9 cellular contexts compared by ENCODE assay signal in the genomic region with DNA sequence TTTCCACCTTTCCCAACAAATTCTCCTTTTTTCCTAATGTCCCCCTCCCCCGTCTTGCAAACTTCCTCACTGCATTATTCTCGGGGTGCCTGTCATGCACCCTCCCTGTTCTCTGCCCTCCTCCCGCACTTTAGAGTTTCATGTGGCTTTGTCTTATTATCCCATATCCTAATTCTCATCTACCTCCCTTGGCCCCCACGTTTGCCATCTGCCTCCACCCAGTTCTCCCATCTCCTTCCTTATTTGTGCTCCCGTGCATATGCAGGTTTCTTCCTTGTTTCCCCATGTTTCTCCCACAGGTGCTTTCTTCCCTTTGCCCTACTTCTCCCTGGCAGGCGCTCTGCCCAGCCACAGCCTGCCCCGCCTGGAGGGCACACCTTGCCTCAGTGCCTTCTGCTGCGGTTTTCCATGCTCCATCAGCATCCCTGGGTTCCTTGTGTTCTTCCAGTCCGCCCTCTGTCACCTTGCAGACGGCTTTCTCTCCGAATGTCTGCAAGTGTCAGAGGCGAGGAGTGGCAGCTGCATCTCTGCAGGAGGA. TPM values are rescaled to one million over a fixed set of nuclear protein-coding genes. Genes with fewer than 3 reads are reported as not detected.
DNase-seq lines count a peak whose midpoint lies in the region; ATAC-seq and TF ChIP-seq lines count a peak whose summit lies in the region.
"Had no signal": no experiment of that assay in that cellular context is flagged by ENCODE, and none has a peak within 500 bp of the region (broad histone marks: within the 10 kb centered on the region; RNA-seq: fewer than 3 reads in every experiment).

No MANE protein-coding gene starts in this region.

- CTCF ChIA-PET in activated CD4-positive, alpha-beta T cell treated with anti-CD3 and anti-CD28 coated beads, Interleukin-2, amount 10 ng/mL, durations not matched to agents 7 days and 5 days (lab: Charles Lee): interaction anchor here (0.8 to 1.4 kb wide), 3 partner anchors 9 to 79 kb away, joined by 3 read pairs; no protein-coding TSS in a partner anchor

- H3K9me3 ChIP-seq in stomach: no peaks in the 10 kb centered on the region

- H3K36me3 Mint-ChIP-seq in activated CD4-positive, alpha-beta T cell treated with anti-CD3 and anti-CD28 coated beads, Interleukin-2, amount 10 ng/mL, durations not matched to agents 7 days and 5 days (ENCODE audit: low read depth): peaks cover 8% of the 10 kb centered on the region
- peaks cover 21% of the 10 kb centered on the region for H3K36me3 Mint-ChIP-seq in activated T-helper 2 cell treated with anti-CD3 and anti-CD28 coated beads, Interferon-gamma antibody, Interleukin-2, Interleukin-4, amounts not matched to agents 10 μg/mL and 5 μg/mL and 100 μg/mL, durations not matched to agents 14 hours and 24 hours and 36 hours (ENCODE audit: low read depth)

- no peak for TF ChIP-seq CTCF in stomach (IDR thresholded peaks at IDR 0.05)

- ATAC-seq in left colon (peak; percentile 73), GM18907 (IDR thresholded peaks at IDR 0.05; ENCODE audit: unreplicated experiment) (no peak)

- 28 to 52% (median 33%) methylated on average over 12 of the region's 12 CpGs for WGBS in stomach, 5 donors

- DNase-seq in activated CD4-positive, alpha-beta T cell treated with anti-CD3 and anti-CD28 coated beads, Interleukin-2, amount 10 ng/mL, durations not matched to agents 7 days and 5 days: no peak
- DNase-seq in activated CD4-positive, alpha-beta T cell treated with anti-CD3 and anti-CD28 coated beads for 1 hour: no peak
- DNase-seq in activated T-helper 2 cell treated with anti-CD3 and anti-CD28 coated beads, Interferon-gamma antibody, Interleukin-2, Interleukin-4, amounts not matched to agents 10 μg/mL and 5 μg/mL and 100 μg/mL, durations not matched to agents 14 hours and 24 hours and 36 hours (ENCODE audit: low spot score): no peak
- DNase-seq in left colon (peak; percentile 72 to 82), stomach (peak; percentile 80), NCI-H446 treated with DMSO at 0.1 percent for 48 hours (lab: John Stamatoyannopoulos, UW) (no peak), NCI-H1694 treated with DMSO at 0.1 percent for 48 hours (lab: John Stamatoyannopoulos, UW) (no peak)
- DNase-seq: NCI-H1930 had no signal

- peaks cover 24% of the 10 kb centered on the region for H3K4me1 Mint-ChIP-seq in activated CD4-positive, alpha-beta T cell treated with anti-CD3 and anti-CD28 coated beads, Interleukin-2, amount 10 ng/mL, durations not matched to agents 7 days and 5 days
- H3K4me1 Mint-ChIP-seq in activated T-helper 2 cell treated with anti-CD3 and anti-CD28 coated beads, Interferon-gamma antibody, Interleukin-2, Interleukin-4, amounts not matched to agents 10 μg/mL and 5 μg/mL and 100 μg/mL, durations not matched to agents 14 hours and 24 hours and 36 hours (ENCODE audit: low read depth): peaks cover 26% of the 10 kb centered on the region

- peak overlapping the region; percentile 82 for H3K4me3 Mint-ChIP-seq in activated CD4-positive, alpha-beta T cell treated with anti-CD3 and anti-CD28 coated beads, Interleukin-2, amount 10 ng/mL, durations not matched to agents 7 days and 5 days
- H3K4me3 Mint-ChIP-seq in activated T-helper 2 cell treated with anti-CD3 and anti-CD28 coated beads, Interferon-gamma antibody, Interleukin-2, Interleukin-4, amounts not matched to agents 10 μg/mL and 5 μg/mL and 100 μg/mL, durations not matched to agents 14 hours and 24 hours and 36 hours (ENCODE audit: low read depth): peak overlapping the region; percentile 90

- POLR2A ChIA-PET in activated CD4-positive, alpha-beta T cell treated with anti-CD3 and anti-CD28 coated beads, Interleukin-2, amount 10 ng/mL, durations not matched to agents 7 days and 5 days (lab: Charles Lee): no interaction called here

- H3K9me3 Mint-ChIP-seq in activated CD4-positive, alpha-beta T cell treated with anti-CD3 and anti-CD28 coated beads, Interleukin-2, amount 10 ng/mL, durations not matched to agents 7 days and 5 days: no peaks in the 10 kb centered on the region
- no peaks in the 10 kb centered on the region for H3K9me3 Mint-ChIP-seq in activated T-helper 2 cell treated with anti-CD3 and anti-CD28 coated beads, Interferon-gamma antibody, Interleukin-2, Interleukin-4, amounts not matched to agents 10 μg/mL and 5 μg/mL and 100 μg/mL, durations not matched to agents 14 hours and 24 hours and 36 hours

- peaks cover 0 to 27% (median 21%) of the 10 kb centered on the region in 4 donors for H3K36me3 ChIP-seq in stomach

- peaks cover 0 to 5% (median 0%) of the 10 kb centered on the region in 3 donors for H3K27me3 ChIP-seq in stomach

- TF ChIP-seq POLR2A in stomach (IDR thresholded peaks at IDR 0.05): no peak

- peak overlapping the region; percentile 26 for H3K27ac Mint-ChIP-seq in activated CD4-positive, alpha-beta T cell treated with anti-CD3 and anti-CD28 coated beads, Interleukin-2, amount 10 ng/mL, durations not matched to agents 7 days and 5 days
- H3K27ac Mint-ChIP-seq in activated T-helper 2 cell treated with anti-CD3 and anti-CD28 coated beads, Interferon-gamma antibody, Interleukin-2, Interleukin-4, amounts not matched to agents 10 μg/mL and 5 μg/mL and 100 μg/mL, durations not matched to agents 14 hours and 24 hours and 36 hours: no peak overlapping the region

- peaks cover 9% of the 10 kb centered on the region for H3K27me3 Mint-ChIP-seq in activated CD4-positive, alpha-beta T cell treated with anti-CD3 and anti-CD28 coated beads, Interleukin-2, amount 10 ng/mL, durations not matched to agents 7 days and 5 days
- peaks cover 13% of the 10 kb centered on the region for H3K27me3 Mint-ChIP-seq in activated T-helper 2 cell treated with anti-CD3 and anti-CD28 coated beads, Interferon-gamma antibody, Interleukin-2, Interleukin-4, amounts not matched to agents 10 μg/mL and 5 μg/mL and 100 μg/mL, durations not matched to agents 14 hours and 24 hours and 36 hours (ENCODE audit: low read depth)

- H3K27ac ChIP-seq in stomach: peak overlapping the region; percentile 90 to 95 (median 93)

- peak overlapping the region; percentile 78 to 86 (median 83) for H3K4me3 ChIP-seq in stomach

- intact Hi-C loops in activated T-helper 2 cell treated with anti-CD3 and anti-CD28 coated beads, Interferon-gamma antibody, Interleukin-2, Interleukin-4, amounts not matched to agents 10 μg/mL and 5 μg/mL and 100 μg/mL, durations not matched to agents 14 hours and 24 hours and 36 hours (cut with micrococcal nuclease): loop anchor here (2.0 to 10.0 kb wide), 6 partner anchors 35 to 785 kb away; no protein-coding TSS in a partner anchor
- intact Hi-C loops in left colon (cut with DNase I, micrococcal nuclease) (no loop called here), stomach (cut with DNase I; ENCODE audit: low total_unique reads) (no loop called here)

- peaks cover 14 to 54% (median 39%) of the 10 kb centered on the region in 4 donors for H3K4me1 ChIP-seq in stomach

- TF ChIP-seq EP300 in stomach (IDR thresholded peaks at IDR 0.05): no peak

RNA-seq across cellular contexts. Expression of a gene that starts 1.5 kb away (rescaled TPM):
- total RNA-seq in activated CD4-positive, alpha-beta T cell treated with anti-CD3 and anti-CD28 coated beads, Interleukin-2, amount 10 ng/mL, durations not matched to agents 7 days and 5 days: 10 to 100 TPM; 68.4 to 72.6 TPM
- 41.5 and 44.9 TPM in 2 replicates for total RNA-seq in activated T-helper 2 cell treated with anti-CD3 and anti-CD28 coated beads, Interferon-gamma antibody, Interleukin-2, Interleukin-4, amounts not matched to agents 10 μg/mL and 5 μg/mL and 100 μg/mL, durations not matched to agents 14 hours and 24 hours and 36 hours
- 10 to 100 TPM; 36.5 to 37.3 TPM for total RNA-seq in left colon
- total RNA-seq in stomach: 100 to 1,000 TPM in 1 of 5 donors, 10 to 100 TPM in 4; 46.7 to 156 (median 71.6) TPM
- 10 to 100 TPM in 2 of 3 donors, 1 to 10 TPM in 1; 3.6 to 24.4 (median 13.8) TPM for polyA plus RNA-seq in stomach

Comparison
In these comparisons a context has a peak if more than half of its experiments do, and no peak if none do; other contexts are left out.
1. DNase-seq: peak in left colon (2 of 2) and stomach (single experiment); none in activated CD4-positive, alpha-beta T cell treated with anti-CD3 and anti-CD28 coated beads, Interleukin-2, amount 10 ng/mL, durations not matched to agents 7 days and 5 days (single experiment), activated CD4-positive, alpha-beta T cell treated with anti-CD3 and anti-CD28 coated beads for 1 hour (single experiment), activated T-helper 2 cell treated with anti-CD3 and anti-CD28 coated beads, Interferon-gamma antibody, Interleukin-2, Interleukin-4, amounts not matched to agents 10 μg/mL and 5 μg/mL and 100 μg/mL, durations not matched to agents 14 hours and 24 hours and 36 hours (single experiment), NCI-H446 treated with DMSO at 0.1 percent for 48 hours (single experiment) and NCI-H1694 treated with DMSO at 0.1 percent for 48 hours (single experiment).